Comparison of ENCODE assay signal across 1 cellular context in genomic region chr19:45681391-45682015, GRCh38.
A peak's percentile ranks its signal among the peaks of the same experiment; 100 is the strongest.
TF ChIP-seq lines count a peak whose summit lies in the region.

No MANE protein-coding gene starts in this region.

TF ChIP-seq in K562, 482 proteins besides CTCF, POLR2A, EP300 and RAD21 (continued from another document and continues in another):
- no peak for TF ChIP-seq THRA (IDR thresholded peaks at IDR 0.05)
- no peak for TF ChIP-seq ZNF12 (CRISPR knock-in tag; IDR thresholded peaks at IDR 0.05)
- no peak for TF ChIP-seq SAFB2 (IDR thresholded peaks at IDR 0.05; ENCODE audit: borderline replicate concordance, low read depth, low read length, severe bottlenecking)
- TF ChIP-seq MAFK (IDR thresholded peaks at IDR 0.05; ENCODE audit: low read length) = no peak
- TF ChIP-seq NFYB (IDR thresholded peaks at IDR 0.05; ENCODE audit: extremely low read depth, insufficient read length) = no peak
- no peak for TF ChIP-seq POU5F1 (IDR thresholded peaks at IDR 0.05; ENCODE audit: borderline replicate concordance, low read depth, low read length, partially characterized antibody)
- peak; percentile 70; the same call in 1 of the 2 replicates for TF ChIP-seq TFAP4 (CRISPR knock-in tag; IDR thresholded peaks at IDR 0.05; ENCODE audit: borderline replicate concordance)
- no peak for TF ChIP-seq SRSF1 (IDR thresholded peaks at IDR 0.05; ENCODE audit: low read depth, low read length)
- TF ChIP-seq MTA1 (IDR thresholded peaks at IDR 0.05; ENCODE audit: borderline replicate concordance) = no peak
- TF ChIP-seq MNT (conservative IDR thresholded peaks at IDR 0.05) = peak in 1 of 2 experiments; percentile 34; a peak in 1 of 4 replicates
- peak; percentile 62; the same call in 1 of the 2 replicates for TF ChIP-seq SP1 (CRISPR knock-in tag; IDR thresholded peaks at IDR 0.05)
- no peak for TF ChIP-seq CBX8 (IDR thresholded peaks at IDR 0.05; ENCODE audit: borderline replicate concordance, extremely low read depth, low read depth, low read length, poor library complexity, severe bottlenecking)
- TF ChIP-seq FOXK1 (CRISPR knock-in tag; IDR thresholded peaks at IDR 0.05; ENCODE audit: borderline replicate concordance) = peak; percentile 70; the same call in 1 of the 2 replicates
- TF ChIP-seq PML (IDR thresholded peaks at IDR 0.05; ENCODE audit: low read length) = 0 out of 2 replicates have a peak, but pooled peaks have one; percentile 6
- TF ChIP-seq ZFPM2 (CRISPR knock-in tag; IDR thresholded peaks at IDR 0.05) = no peak
- no peak for TF ChIP-seq CHAMP1 (IDR thresholded peaks at IDR 0.05)
- TF ChIP-seq ETS2 (tag; IDR thresholded peaks at IDR 0.05; ENCODE audit: borderline replicate concordance, poor library complexity, severe bottlenecking) = no peak
- TF ChIP-seq STAT5A (IDR thresholded peaks at IDR 0.05; ENCODE audit: borderline replicate concordance, low read length) = no peak
- TF ChIP-seq ZNF696 (CRISPR knock-in tag; conservative IDR thresholded peaks at IDR 0.05) = no peak
- TF ChIP-seq ZBTB5 (IDR thresholded peaks at IDR 0.05) = no peak
- TF ChIP-seq ETV1 (tag; conservative IDR thresholded peaks at IDR 0.05; ENCODE audit: low read depth) = no peak
- TF ChIP-seq CHD4 (IDR thresholded peaks at IDR 0.05; ENCODE audit: insufficient read depth, insufficient replicate concordance, low read depth, low read length, poor library complexity, severe bottlenecking) = no peak
- no peak for TF ChIP-seq GTF2B (IDR thresholded peaks at IDR 0.05; ENCODE audit: extremely low read depth, insufficient read length)
- TF ChIP-seq SREBF1 (IDR thresholded peaks at IDR 0.05; ENCODE audit: borderline replicate concordance, low read depth, low read length) = no peak
- TF ChIP-seq MCM7 (IDR thresholded peaks at IDR 0.05) = no peak
- no peak for TF ChIP-seq MAFG (tag; conservative IDR thresholded peaks at IDR 0.05)
- no peak for TF ChIP-seq TAF1 (IDR thresholded peaks at IDR 0.05; ENCODE audit: control insufficient read depth, extremely low read depth, insufficient read depth, low read length, severe bottlenecking)
- no peak for TF ChIP-seq ID3 (CRISPR knock-in tag; IDR thresholded peaks at IDR 0.05)
- peak; percentile 59; the same call in 1 of the 2 replicates for TF ChIP-seq ID3 (tag; IDR thresholded peaks at IDR 0.05)
- no peak for TF ChIP-seq BACH1 (tag; IDR thresholded peaks at IDR 0.05)
- TF ChIP-seq PPARD (CRISPR knock-in tag; IDR thresholded peaks at IDR 0.05) = no peak
- TF ChIP-seq SREBF2 (CRISPR knock-in tag; IDR thresholded peaks at IDR 0.05) = no peak
- no peak for TF ChIP-seq ZNF77 (CRISPR knock-in tag; IDR thresholded peaks at IDR 0.05)
- no peak for TF ChIP-seq ZNF518B (CRISPR knock-in tag; IDR thresholded peaks at IDR 0.05)
- no peak for TF ChIP-seq RFX5 (IDR thresholded peaks at IDR 0.05; ENCODE audit: low read depth, low read length)
- TF ChIP-seq ARID1B (IDR thresholded peaks at IDR 0.05) = peak; percentile 45
- no peak for TF ChIP-seq SP2 (IDR thresholded peaks at IDR 0.05; ENCODE audit: extremely low read depth, low read depth, low read length, poor library complexity, severe bottlenecking)
- no peak for TF ChIP-seq TCF7L2 (IDR thresholded peaks at IDR 0.05; ENCODE audit: low read depth, low read length)
- no peak for TF ChIP-seq SNAPC5 (CRISPR knock-in tag; IDR thresholded peaks at IDR 0.05)
- peak; percentile 48 to 78; a peak in 3 of 4 replicates for TF ChIP-seq MAZ (CRISPR knock-in tag; conservative IDR thresholded peaks at IDR 0.05 in 1 of 2, IDR thresholded peaks at IDR 0.05 in 1 of 2)
- no peak for TF ChIP-seq TRIM25 (IDR thresholded peaks at IDR 0.05; ENCODE audit: borderline replicate concordance)
- TF ChIP-seq BRCA1 (IDR thresholded peaks at IDR 0.05) = no peak
- TF ChIP-seq BRCA1 (CRISPR knock-in tag; IDR thresholded peaks at IDR 0.05) = no peak
- no peak for TF ChIP-seq ADNP (tag; IDR thresholded peaks at IDR 0.05)
- TF ChIP-seq NELFE (IDR thresholded peaks at IDR 0.05; ENCODE audit: insufficient read depth, insufficient read length) = no peak
- TF ChIP-seq HDGF (IDR thresholded peaks at IDR 0.05) = peak; percentile 76; the same call in 1 of the 2 replicates
- TF ChIP-seq TSC22D4 (tag; IDR thresholded peaks at IDR 0.05) = no peak
- no peak for TF ChIP-seq TRIM24 (IDR thresholded peaks at IDR 0.05)
- TF ChIP-seq MXI1 (IDR thresholded peaks at IDR 0.05; ENCODE audit: low read depth, low read length) = no peak
- TF ChIP-seq NCOA4 (IDR thresholded peaks at IDR 0.05; ENCODE audit: partially characterized antibody) = no peak
- no peak for TF ChIP-seq CEBPG (CRISPR knock-in tag; IDR thresholded peaks at IDR 0.05)
- TF ChIP-seq CEBPG (tag; conservative IDR thresholded peaks at IDR 0.05 in 1 of 2, IDR thresholded peaks at IDR 0.05 in 1 of 2) = no peak
- no peak for TF ChIP-seq ARID2 (IDR thresholded peaks at IDR 0.05)
- no peak for TF ChIP-seq MTA2 (IDR thresholded peaks at IDR 0.05; ENCODE audit: low read depth)
- no peak for TF ChIP-seq ZNF212 (CRISPR knock-in tag; IDR thresholded peaks at IDR 0.05)
- TF ChIP-seq ZNF431 (CRISPR knock-in tag; IDR thresholded peaks at IDR 0.05) = no peak
- no peak for TF ChIP-seq BRF2 (IDR thresholded peaks at IDR 0.05; ENCODE audit: borderline replicate concordance, insufficient read depth, insufficient read length)
- no peak for TF ChIP-seq ZNF830 (CRISPR knock-in tag; IDR thresholded peaks at IDR 0.05)
